11 cellular contexts compared by ENCODE assay signal in the genomic region with DNA sequence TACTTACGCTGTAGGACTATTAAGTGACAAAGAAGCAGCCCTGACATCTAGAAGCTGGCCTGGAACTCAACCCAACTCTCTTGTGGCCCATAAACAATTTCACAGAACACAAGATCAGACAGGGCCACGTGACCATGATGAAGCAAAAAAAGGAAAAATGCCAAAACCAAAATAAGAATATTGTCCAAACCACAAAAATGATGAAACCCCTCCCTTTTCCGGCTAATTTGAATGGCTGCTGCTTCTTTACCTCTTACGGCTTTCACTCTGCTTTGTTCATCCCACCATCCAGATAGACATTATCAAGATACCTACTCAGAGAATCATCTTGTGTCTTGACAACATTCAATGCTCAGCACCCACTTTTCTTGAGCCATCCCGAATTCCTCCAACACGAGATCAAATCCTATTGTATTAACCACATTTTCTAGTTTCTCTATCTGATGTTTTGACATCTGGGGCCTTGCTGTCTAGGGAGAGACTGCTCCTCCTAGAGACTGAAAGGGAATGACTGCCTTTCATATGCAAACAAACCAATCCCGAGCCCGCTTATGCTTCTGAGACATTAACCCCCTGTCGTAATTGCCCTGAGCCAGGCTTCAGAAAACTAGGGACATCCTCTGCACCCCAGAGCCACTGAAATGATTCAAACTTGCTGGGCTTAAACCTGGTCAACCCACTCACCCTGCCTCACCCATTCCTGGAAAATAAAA.
DNase-seq lines count a peak whose midpoint lies in the region; FAIRE-seq and TF ChIP-seq lines count a peak whose summit lies in the region.
"Had no signal": no experiment of that assay in that cellular context is flagged by ENCODE, and none has a peak within 500 bp of the region (broad histone marks: within the 10 kb centered on the region; RNA-seq: fewer than 3 reads in every experiment).

No MANE protein-coding gene starts in this region.

- H3K27me3 Mint-ChIP-seq in activated T-helper 1 cell treated with anti-CD3 and anti-CD28 coated beads, Interleukin-12 subunit alpha, Interleukin-12 subunit beta, Interleukin-2, Interleukin-4 antibody, amounts not matched to agents 30 ng/mL and 10 ng/mL and 1 ng/mL, durations not matched to agents 14 hours and 24 hours and 36 hours (ENCODE audit: insufficient read depth) = no peaks in the 10 kb centered on the region
- no peaks in the 10 kb centered on the region for H3K27me3 Mint-ChIP-seq in mesothelial cell of epicardium (ENCODE audit: low read depth)
- H3K27me3 Mint-ChIP-seq: activated CD4-positive, alpha-beta memory T cell treated with anti-CD3 and anti-CD28 coated beads, Interleukin-2, amount 10 ng/mL, durations not matched to agents 7 days and 5 days; CD4-positive, CD25-positive, alpha-beta regulatory T cell; type B pancreatic cell had no signal

- peak; percentile 40 for DNase-seq in AG09319 (ENCODE audit: extremely low read depth, low read depth)
- DNase-seq in KBM-7 = peak; percentile 27
- DNase-seq in astrocyte of the spinal cord (ENCODE audit: low read depth, low spot score) = peak; percentile 79
- peak; percentile 43 for DNase-seq in myocyte (ENCODE audit: low read depth)
- DNase-seq in activated T-helper 1 cell treated with anti-CD3 and anti-CD28 coated beads, Interleukin-12 subunit alpha, Interleukin-12 subunit beta, Interleukin-2, Interleukin-4 antibody, amounts not matched to agents 30 ng/mL and 10 ng/mL and 1 ng/mL, durations not matched to agents 14 hours and 24 hours and 36 hours (ENCODE audit: low spot score) = no peak
- DNase-seq in SHP77 (lab: John Stamatoyannopoulos, UW) = no peak
- no peak for DNase-seq in D721Med (ENCODE audit: insufficient read length, low spot score)
- DNase-seq in mesothelial cell of epicardium (ENCODE audit: low spot score in 2 of 2, unreplicated experiment in 2 of 2) = no peak
- DNase-seq: activated CD4-positive, alpha-beta memory T cell treated with anti-CD3 and anti-CD28 coated beads, Interleukin-2, amount 10 ng/mL, durations not matched to agents 7 days and 5 days; CD4-positive, CD25-positive, alpha-beta regulatory T cell had no signal

- H3K27ac Mint-ChIP-seq in activated T-helper 1 cell treated with anti-CD3 and anti-CD28 coated beads, Interleukin-12 subunit alpha, Interleukin-12 subunit beta, Interleukin-2, Interleukin-4 antibody, amounts not matched to agents 30 ng/mL and 10 ng/mL and 1 ng/mL, durations not matched to agents 14 hours and 24 hours and 36 hours = no peak overlapping the region
- no peak overlapping the region for H3K27ac Mint-ChIP-seq in mesothelial cell of epicardium
- H3K27ac Mint-ChIP-seq: activated CD4-positive, alpha-beta memory T cell treated with anti-CD3 and anti-CD28 coated beads, Interleukin-2, amount 10 ng/mL, durations not matched to agents 7 days and 5 days; type B pancreatic cell had no signal

- peaks cover 7% of the 10 kb centered on the region for H3K9me3 Mint-ChIP-seq in activated T-helper 1 cell treated with anti-CD3 and anti-CD28 coated beads, Interleukin-12 subunit alpha, Interleukin-12 subunit beta, Interleukin-2, Interleukin-4 antibody, amounts not matched to agents 30 ng/mL and 10 ng/mL and 1 ng/mL, durations not matched to agents 14 hours and 24 hours and 36 hours
- H3K9me3 Mint-ChIP-seq in mesothelial cell of epicardium = peaks cover 13% of the 10 kb centered on the region

- H3K36me3 Mint-ChIP-seq in activated T-helper 1 cell treated with anti-CD3 and anti-CD28 coated beads, Interleukin-12 subunit alpha, Interleukin-12 subunit beta, Interleukin-2, Interleukin-4 antibody, amounts not matched to agents 30 ng/mL and 10 ng/mL and 1 ng/mL, durations not matched to agents 14 hours and 24 hours and 36 hours (ENCODE audit: low read depth) = no peaks in the 10 kb centered on the region
- H3K36me3 Mint-ChIP-seq in mesothelial cell of epicardium = no peaks in the 10 kb centered on the region
- H3K36me3 Mint-ChIP-seq: CD4-positive, CD25-positive, alpha-beta regulatory T cell; type B pancreatic cell had no signal

- in situ Hi-C loops in KBM-7 (cut with MboI; ENCODE audit: low pct_unique_long_range_greater_than_20kb, low sequenced_read_pairs) (no loop called here), astrocyte of the spinal cord (cut with HindIII; ENCODE audit: low sequenced_read_pairs) (no loop called here)

- H3K4me3 Mint-ChIP-seq in activated T-helper 1 cell treated with anti-CD3 and anti-CD28 coated beads, Interleukin-12 subunit alpha, Interleukin-12 subunit beta, Interleukin-2, Interleukin-4 antibody, amounts not matched to agents 30 ng/mL and 10 ng/mL and 1 ng/mL, durations not matched to agents 14 hours and 24 hours and 36 hours = no peak overlapping the region
- no peak overlapping the region for H3K4me3 Mint-ChIP-seq in mesothelial cell of epicardium
- H3K4me3 Mint-ChIP-seq: activated CD4-positive, alpha-beta memory T cell treated with anti-CD3 and anti-CD28 coated beads, Interleukin-2, amount 10 ng/mL, durations not matched to agents 7 days and 5 days; CD4-positive, CD25-positive, alpha-beta regulatory T cell had no signal

- intact Hi-C loops in activated T-helper 1 cell treated with anti-CD3 and anti-CD28 coated beads, Interleukin-12 subunit alpha, Interleukin-12 subunit beta, Interleukin-2, Interleukin-4 antibody, amounts not matched to agents 30 ng/mL and 10 ng/mL and 1 ng/mL, durations not matched to agents 14 hours and 24 hours and 36 hours (cut with micrococcal nuclease) = no loop called here

- FAIRE-seq in D721Med (lab: Jason Lieb, UNC) = no peak

- peak; percentile 32 for TF ChIP-seq CTCF in AG09319 (IDR thresholded peaks at IDR 0.05; ENCODE audit: low read depth, low read length)
- TF ChIP-seq CTCF in astrocyte of the spinal cord (IDR thresholded peaks at IDR 0.05; ENCODE audit: low read depth, low read length) = peak; percentile 37
- no peak for TF ChIP-seq CTCF in D721Med (IDR thresholded peaks at IDR 0.05; ENCODE audit: insufficient read depth, missing control alignments)
- no peak for TF ChIP-seq CTCF in mesothelial cell of epicardium (IDR thresholded peaks at IDR 0.05; ENCODE audit: unreplicated experiment)

- no peaks in the 10 kb centered on the region for H3K4me1 Mint-ChIP-seq in activated T-helper 1 cell treated with anti-CD3 and anti-CD28 coated beads, Interleukin-12 subunit alpha, Interleukin-12 subunit beta, Interleukin-2, Interleukin-4 antibody, amounts not matched to agents 30 ng/mL and 10 ng/mL and 1 ng/mL, durations not matched to agents 14 hours and 24 hours and 36 hours (ENCODE audit: low read depth)
- H3K4me1 Mint-ChIP-seq in mesothelial cell of epicardium = peaks cover 13% of the 10 kb centered on the region

- H3K4me3 ChIP-seq in astrocyte of the spinal cord (ENCODE audit: low read depth, low read length) = no peak overlapping the region

Comparison
In these comparisons a context has a peak if more than half of its experiments do, and no peak if none do; other contexts are left out.
1. DNase-seq: peak in AG09319 (single experiment), KBM-7 (single experiment), astrocyte of the spinal cord (single experiment) and myocyte (single experiment); none in activated T-helper 1 cell treated with anti-CD3 and anti-CD28 coated beads, Interleukin-12 subunit alpha, Interleukin-12 subunit beta, Interleukin-2, Interleukin-4 antibody, amounts not matched to agents 30 ng/mL and 10 ng/mL and 1 ng/mL, durations not matched to agents 14 hours and 24 hours and 36 hours (single experiment), SHP77 (0 of 2), D721Med (single experiment) and mesothelial cell of epicardium (0 of 2).
2. CTCF ChIP-seq: peak in AG09319 (single experiment) and astrocyte of the spinal cord (single experiment); none in D721Med (single experiment) and mesothelial cell of epicardium (single experiment).